In genomic region chr16:82783933-82784566, GRCh38 we compare ENCODE assay signal across 11 cellular contexts.
"Had no signal": no experiment of that assay in that cellular context is flagged by ENCODE, and none has a peak within 500 bp of the region (broad histone marks: within the 10 kb centered on the region; RNA-seq: fewer than 3 reads in every experiment).

No MANE protein-coding gene starts in this region.

- H3K36me3 ChIP-seq: ovary, tibial artery had no signal

- H3K4me3 Mint-ChIP-seq: activated naive CD8-positive, alpha-beta T cell treated with anti-CD3 and anti-CD28 coated beads, Interleukin-2, amount 50 U/mL, for 24 hours had no signal

- DNase-seq: activated CD4-positive, alpha-beta T cell treated with anti-CD3 and anti-CD28 coated beads for 1 hour; activated CD4-positive, alpha-beta T cell treated with anti-CD3 and anti-CD28 coated beads, Interleukin-2, amount 50 U/mL, for 48 hours; activated naive CD8-positive, alpha-beta T cell treated with anti-CD3 and anti-CD28 coated beads, Interleukin-2, amount 50 U/mL, for 24 hours; activated T-cell treated with anti-CD3 and anti-CD28 coated beads, Interleukin-2, amount 50 U/mL, for 48 hours; foreskin keratinocyte; head of caudate nucleus; mammary epithelial cell; ovary; stimulated activated CD4-positive, alpha-beta T cell treated with anti-CD3 and anti-CD28 coated beads, Interleukin-4, amount 100 ng/mL, for 4 hours; tibial artery had no signal

- H3K4me1 ChIP-seq: foreskin keratinocyte had no signal

- H3K9me3 ChIP-seq: ascending aorta, ovary, tibial artery had no signal

- H3K27ac ChIP-seq: foreskin keratinocyte, ovary had no signal

- H3K4me3 ChIP-seq: ascending aorta, ovary, tibial artery had no signal

- ATAC-seq: activated naive CD8-positive, alpha-beta T cell treated with anti-CD3 and anti-CD28 coated beads, Interleukin-2, amount 50 U/mL, for 24 hours; foreskin keratinocyte had no signal

- H3K4me1 Mint-ChIP-seq: activated naive CD8-positive, alpha-beta T cell treated with anti-CD3 and anti-CD28 coated beads, Interleukin-2, amount 50 U/mL, for 24 hours had no signal

- H3K27ac Mint-ChIP-seq: activated naive CD8-positive, alpha-beta T cell treated with anti-CD3 and anti-CD28 coated beads, Interleukin-2, amount 50 U/mL, for 24 hours had no signal

- H3K27me3 ChIP-seq: ascending aorta, foreskin keratinocyte, ovary, tibial artery had no signal
